8 cellular contexts compared by ENCODE assay signal in the genomic region with DNA sequence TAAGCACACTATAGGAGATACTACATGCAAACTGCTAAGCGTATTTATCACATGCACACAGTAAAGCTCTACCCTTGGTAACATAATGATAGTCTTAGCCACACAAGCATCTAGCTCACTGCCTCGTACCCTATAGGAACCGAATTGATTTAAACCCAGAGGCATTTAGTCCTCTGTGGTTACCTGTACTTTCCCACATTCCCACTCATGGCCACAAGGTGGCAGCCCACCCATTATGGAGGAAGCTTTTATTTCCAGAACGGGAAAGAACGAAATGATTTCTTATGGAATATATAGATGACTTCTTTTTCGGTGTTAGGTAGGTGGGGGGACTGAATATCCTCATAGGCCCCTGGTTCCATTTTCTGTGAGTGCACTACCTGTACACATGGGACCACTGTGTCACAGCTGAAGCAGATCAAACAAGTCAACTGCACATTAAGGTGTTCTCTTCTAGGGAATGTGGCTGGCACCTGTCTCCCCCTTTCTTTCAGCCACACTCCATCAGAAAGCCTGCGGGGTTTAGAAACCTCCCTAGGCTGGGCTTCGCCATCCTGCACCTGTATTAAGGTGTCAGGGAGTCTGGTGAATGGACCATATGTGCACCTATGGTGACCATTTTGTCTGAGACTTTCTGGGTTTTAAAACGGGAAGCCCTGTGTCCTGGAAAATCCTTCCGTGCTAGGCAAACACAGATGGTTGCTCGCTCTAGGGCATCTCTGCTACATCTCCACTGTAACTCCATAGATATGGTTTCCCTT.
A peak's percentile ranks its signal among the peaks of the same experiment; 100 is the strongest.
DNase-seq lines count a peak whose midpoint lies in the region; ATAC-seq, FAIRE-seq and TF ChIP-seq lines count a peak whose summit lies in the region.

No MANE protein-coding gene starts in this region.

- H3K27me3 ChIP-seq in AG04450 (ENCODE audit: control insufficient read depth, insufficient read depth, low read length) (peaks cover 3% of the 10 kb centered on the region), OCI-LY3 (ENCODE audit: low read depth, low read length) (peaks cover 45% of the 10 kb centered on the region), osteoblast (ENCODE audit: insufficient read depth, low read length) (peaks cover 4% of the 10 kb centered on the region), upper lobe of right lung (peaks cover 8% of the 10 kb centered on the region)

- ATAC-seq in HG03575 (IDR thresholded peaks at IDR 0.05; ENCODE audit: extremely low read depth, insufficient number of reproducible peaks, low FRiP score, unreplicated experiment) (peak; percentile 63), upper lobe of right lung (peak; percentile 82)
- ATAC-seq in activated T-cell treated with anti-CD3 and anti-CD28 coated beads, Interleukin-2, amount 50 U/mL, for 4 hours: no peak

- H3K4me3 ChIP-seq in AG04450 (ENCODE audit: low read depth, low read length) (no peak overlapping the region), OCI-LY3 (ENCODE audit: low read length) (no peak overlapping the region), foreskin fibroblast (ENCODE audit: low read depth in 1 of 2, low read length in 2 of 2) (no peak overlapping the region), osteoblast (ENCODE audit: insufficient read depth, low read length) (no peak overlapping the region), upper lobe of right lung (no peak overlapping the region)

- H3K79me2 ChIP-seq in OCI-LY3 (ENCODE audit: low read length) (no peaks in the 10 kb centered on the region), osteoblast (ENCODE audit: insufficient read depth, low read length) (no peaks in the 10 kb centered on the region)

- peak; percentile 92 for TF ChIP-seq CTCF in AG04450 (IDR thresholded peaks at IDR 0.05; ENCODE audit: low read depth, low read length)
- peak; percentile 93 for TF ChIP-seq CTCF in OCI-LY3 (IDR thresholded peaks at IDR 0.05; ENCODE audit: low read depth, low read length)
- peak; percentile 86 for TF ChIP-seq CTCF in foreskin fibroblast (IDR thresholded peaks at IDR 0.05; ENCODE audit: low read depth, low read length)
- peak; percentile 92 for TF ChIP-seq CTCF in osteoblast (IDR thresholded peaks at IDR 0.05; ENCODE audit: extremely low read depth, low read depth, low read length)
- peak; percentile 88 for TF ChIP-seq CTCF in upper lobe of right lung (IDR thresholded peaks at IDR 0.05)

- no peaks in the 10 kb centered on the region for H3K4me1 Mint-ChIP-seq in activated T-cell treated with anti-CD3 and anti-CD28 coated beads, Interleukin-2, amount 50 U/mL, for 4 hours (ENCODE audit: low read depth)

- H3K9me3 Mint-ChIP-seq in activated T-cell treated with anti-CD3 and anti-CD28 coated beads, Interleukin-2, amount 50 U/mL, for 4 hours: no peaks in the 10 kb centered on the region

- H3K27ac ChIP-seq in AG04450 (ENCODE audit: low read depth, low read length): no peak overlapping the region
- H3K27ac ChIP-seq in OCI-LY3 (ENCODE audit: low read length): no peak overlapping the region
- no peak overlapping the region for H3K27ac ChIP-seq in osteoblast (ENCODE audit: low read depth, low read length)
- no peak overlapping the region for H3K27ac ChIP-seq in upper lobe of right lung

- no peak overlapping the region for H3K4me3 Mint-ChIP-seq in activated T-cell treated with anti-CD3 and anti-CD28 coated beads, Interleukin-2, amount 50 U/mL, for 4 hours

- H3K4me2 ChIP-seq in OCI-LY3 (ENCODE audit: low read length) (no peak overlapping the region), osteoblast (ENCODE audit: insufficient read depth, low read length) (peak overlapping the region; percentile 58)

- no peak overlapping the region for H3K9ac ChIP-seq in OCI-LY3 (ENCODE audit: low read length)

- H3K36me3 ChIP-seq in OCI-LY3 (replicated peaks; ENCODE audit: low read depth, low read length) (no peaks in the 10 kb centered on the region), osteoblast (ENCODE audit: insufficient read depth, low read length) (no peaks in the 10 kb centered on the region), upper lobe of right lung (no peaks in the 10 kb centered on the region)

- no peaks in the 10 kb centered on the region for H3K9me3 ChIP-seq in AG04450 (ENCODE audit: control insufficient read depth, insufficient read depth, low read length)
- H3K9me3 ChIP-seq in OCI-LY3 (ENCODE audit: insufficient read depth, low read length): no peaks in the 10 kb centered on the region
- no peaks in the 10 kb centered on the region for H3K9me3 ChIP-seq in osteoblast (ENCODE audit: low read depth, low read length)
- no peaks in the 10 kb centered on the region for H3K9me3 ChIP-seq in upper lobe of right lung

- H3K27me3 Mint-ChIP-seq in activated T-cell treated with anti-CD3 and anti-CD28 coated beads, Interleukin-2, amount 50 U/mL, for 4 hours (ENCODE audit: low read depth): peaks cover 7% of the 10 kb centered on the region

- H3K36me3 Mint-ChIP-seq in activated T-cell treated with anti-CD3 and anti-CD28 coated beads, Interleukin-2, amount 50 U/mL, for 4 hours (ENCODE audit: insufficient read depth): no peaks in the 10 kb centered on the region

- peak; percentile 67 for FAIRE-seq in GM18507 (lab: Jason Lieb, UNC)

- H4K20me1 ChIP-seq in OCI-LY3 (ENCODE audit: insufficient read depth, low read length): no peaks in the 10 kb centered on the region
- H4K20me1 ChIP-seq in osteoblast (ENCODE audit: insufficient read depth, low read length): no peaks in the 10 kb centered on the region

- CTCF ChIA-PET in AG04450 (lab: Charles Lee): interaction anchor here (0.5 to 3.7 kb wide), 48 partner anchors 9 to 1249 kb away, joined by 3 to 93 read pairs (median 4); a partner anchor contains a TSS

- peak; percentile 33 for DNase-seq in AG04450 (ENCODE audit: low read depth, low spot score)
- DNase-seq in GM18507 (ENCODE audit: extremely low spot score, insufficient read length, low read depth): peak; percentile 11
- peak; percentile 21 for DNase-seq in activated T-cell treated with anti-CD3 and anti-CD28 coated beads, Interleukin-2, amount 50 U/mL, for 4 hours
- DNase-seq in foreskin fibroblast: peak; percentile 50 to 87
- no peak for DNase-seq in osteoblast (ENCODE audit: insufficient read length, low spot score, missing footprints)
- peak; percentile 76 for DNase-seq in upper lobe of right lung

- no peak overlapping the region for H2AFZ ChIP-seq in OCI-LY3 (ENCODE audit: low read depth, low read length)
- H2AFZ ChIP-seq in osteoblast (ENCODE audit: low read length): no peak overlapping the region

- POLR2A ChIA-PET in AG04450 (lab: Yijun Ruan, JAX): no interaction called here

- intact Hi-C loops in upper lobe of right lung (cut with DNase I): loop anchor here (10.0 kb wide), 1 partner anchor 317 kb away; a partner anchor contains a TSS

- H3K4me1 ChIP-seq in OCI-LY3 (ENCODE audit: low read length): peaks cover 13% of the 10 kb centered on the region
- H3K4me1 ChIP-seq in osteoblast (ENCODE audit: insufficient read depth, low read length): peaks cover 10% of the 10 kb centered on the region
- peaks cover 9% of the 10 kb centered on the region for H3K4me1 ChIP-seq in upper lobe of right lung

Comparison
In these comparisons a context has a peak if more than half of its experiments do, and no peak if none do; other contexts are left out.
1. ATAC-seq: peak in HG03575 (single experiment) and upper lobe of right lung (single experiment); none in activated T-cell treated with anti-CD3 and anti-CD28 coated beads, Interleukin-2, amount 50 U/mL, for 4 hours (0 of 2).
2. Peak in every context shown above with its lines, with median percentiles within 50 percentile points of each other: CTCF ChIP-seq.